24 cellular contexts compared by ENCODE assay signal in the genomic region with DNA sequence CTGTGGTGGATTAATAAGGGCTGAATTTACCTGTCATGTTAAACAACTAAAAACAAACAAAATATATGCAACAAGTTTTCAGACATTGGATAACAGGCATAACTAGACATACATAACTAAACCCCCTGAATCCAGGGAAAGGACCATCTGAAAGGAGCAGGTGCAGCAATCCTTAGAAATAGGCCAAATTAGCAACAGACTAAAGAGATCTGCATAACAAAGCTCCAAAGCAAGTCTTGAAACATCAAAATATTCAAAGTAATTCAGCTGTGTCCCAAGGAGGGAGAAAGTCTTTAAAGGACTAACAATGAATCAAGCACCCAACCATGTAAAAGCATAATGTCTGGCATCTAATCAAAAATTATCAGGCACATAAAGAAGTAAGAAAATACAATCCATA.
"Had no signal": no experiment of that assay in that cellular context is flagged by ENCODE, and none has a peak within 500 bp of the region (broad histone marks: within the 10 kb centered on the region; RNA-seq: fewer than 3 reads in every experiment).

No MANE protein-coding gene starts in this region.

- H3K36me3 Mint-ChIP-seq: mesothelial cell of epicardium; natural killer cell treated with Interleukin-12 subunit alpha and Interleukin-12 subunit beta and Interleukin-15 and Interleukin-18, amount 100 ng/mL, for 72 hours had no signal

- FAIRE-seq: urothelium cell line had no signal

- H3K36me3 ChIP-seq: left ventricle myocardium inferior, ovary, right atrium auricular region, right lobe of liver, suprapubic skin, thoracic aorta, tibial artery, upper lobe of right lung had no signal

- ATAC-seq: natural killer cell treated with Interleukin-12 subunit alpha and Interleukin-12 subunit beta and Interleukin-15 and Interleukin-18, amount 100 ng/mL, for 72 hours; right lobe of liver; upper lobe of right lung had no signal

- H3K9me3 Mint-ChIP-seq: mesothelial cell of epicardium had no signal

- H3K4me3 Mint-ChIP-seq: mesothelial cell of epicardium; naive B cell; natural killer cell treated with Interleukin-12 subunit alpha and Interleukin-12 subunit beta and Interleukin-15 and Interleukin-18, amount 100 ng/mL, for 72 hours; stimulated activated naive CD8-positive, alpha-beta T cell treated with anti-CD3 and anti-CD28 coated beads, Interleukin-15, Interleukin-2, amounts not matched to agents 100 ng/mL and 50 ng/mL, for 24 hours had no signal

- H3K4me2 ChIP-seq: smooth muscle cell had no signal

- H3K27ac ChIP-seq: left ventricle myocardium inferior, ovary, right atrium auricular region, right lobe of liver, suprapubic skin, thoracic aorta, tibial artery, upper lobe of right lung had no signal

- H3K4me1 Mint-ChIP-seq: mesothelial cell of epicardium, naive B cell had no signal

- H3K27me3 ChIP-seq: ovary, right atrium auricular region, right lobe of liver, suprapubic skin, tibial artery, upper lobe of right lung had no signal

- H3K27ac Mint-ChIP-seq: mesothelial cell of epicardium; naive B cell; natural killer cell treated with Interleukin-12 subunit alpha and Interleukin-12 subunit beta and Interleukin-15 and Interleukin-18, amount 100 ng/mL, for 72 hours; progenitor cell of endocrine pancreas; stimulated activated naive CD8-positive, alpha-beta T cell treated with anti-CD3 and anti-CD28 coated beads, Interleukin-15, Interleukin-2, amounts not matched to agents 100 ng/mL and 50 ng/mL, for 24 hours had no signal

- H3K9me3 ChIP-seq: left ventricle myocardium inferior, right atrium auricular region, right lobe of liver, suprapubic skin, thoracic aorta, tibial artery, upper lobe of right lung had no signal

- H3K4me1 ChIP-seq: left ventricle myocardium inferior, right atrium auricular region, suprapubic skin, tibial artery, upper lobe of right lung had no signal

- H3K4me3 ChIP-seq: left ventricle myocardium inferior, lung, ovary, right atrium auricular region, right lobe of liver, smooth muscle cell, suprapubic skin, thoracic aorta, tibial artery, upper lobe of right lung had no signal

- DNase-seq: head of caudate nucleus; hippocampal formation; islet precursor cell; left ventricle myocardium inferior; mesendoderm; naive B cell; ovary; right lobe of liver; stimulated activated CD4-positive, alpha-beta T cell treated with anti-CD3 and anti-CD28 coated beads, Interleukin-2, amount 100 ng/mL, for 24 hours; stimulated activated CD4-positive, alpha-beta T cell treated with anti-CD3 and anti-CD28 coated beads, Interleukin-4, amount 100 ng/mL, for 1 hour; stimulated activated naive CD4-positive, alpha-beta T cell; tibial artery; trophoblast cell; upper lobe of right lung had no signal
